Comparison of ENCODE assay signal across 1 cellular context in genomic region chr5:101018299-101018698, GRCh38.
TF ChIP-seq lines count a peak whose summit lies in the region.

No MANE protein-coding gene starts in this region.

TF ChIP-seq in GM12878, 131 proteins besides CTCF, POLR2A, EP300 and RAD21 (continued from another document):
- TF ChIP-seq REST (IDR thresholded peaks at IDR 0.05; ENCODE audit: low read depth, low read length) (no peak), MEF2B (IDR thresholded peaks at IDR 0.05; ENCODE audit: partially characterized antibody, poor library complexity, severe bottlenecking) (no peak), TCF3 (IDR thresholded peaks at IDR 0.05; ENCODE audit: borderline replicate concordance, insufficient read depth, low read depth, low read length) (no peak)
